In the genomic region with DNA sequence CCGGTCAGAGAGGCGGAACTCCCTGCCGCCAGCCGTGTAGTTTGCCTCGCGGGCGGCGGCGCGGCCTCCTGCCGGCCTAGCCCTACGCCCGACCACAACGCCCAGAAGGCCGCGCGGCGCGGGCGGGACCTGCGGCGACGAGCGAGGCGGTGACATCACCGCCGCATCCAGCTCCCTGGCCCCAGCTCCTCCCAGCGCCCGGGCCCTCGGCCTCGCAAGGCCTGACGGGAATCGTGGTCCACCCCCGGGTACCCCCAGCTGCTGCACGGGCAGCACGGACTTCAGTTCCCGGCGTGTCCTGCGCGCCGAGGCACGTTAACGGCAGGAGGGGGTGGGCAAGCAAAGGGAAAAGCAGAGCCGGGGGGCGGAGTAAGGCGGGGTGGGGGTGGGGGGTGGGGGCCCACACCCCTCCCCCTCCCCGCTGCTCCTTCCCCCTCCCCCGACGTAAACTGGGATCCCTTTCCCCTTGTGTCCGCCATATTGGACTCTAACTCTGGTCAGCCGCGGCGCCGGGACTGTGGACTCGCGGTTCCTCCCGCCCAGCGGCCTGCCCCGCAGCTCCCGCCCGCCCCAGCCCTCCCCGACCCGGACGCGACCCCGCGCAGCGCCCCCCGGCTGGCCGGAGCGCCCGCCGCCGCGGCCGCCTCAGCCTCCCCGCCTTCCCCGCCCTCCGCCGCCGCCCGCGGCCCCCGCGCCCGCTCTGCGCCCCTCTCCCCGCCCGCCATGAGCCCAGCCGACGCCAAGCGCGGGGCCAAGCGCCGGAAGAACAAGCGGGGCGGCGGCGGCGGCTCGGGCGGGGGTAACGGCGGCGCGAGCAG, we compare ENCODE assay signal across 8 cellular contexts. TPM values are rescaled to one million over a fixed set of nuclear protein-coding genes. Genes with fewer than 3 reads are reported as not detected.
DNase-seq lines count a peak whose midpoint lies in the region; ATAC-seq, FAIRE-seq and TF ChIP-seq lines count a peak whose summit lies in the region.

A gene with protein sequence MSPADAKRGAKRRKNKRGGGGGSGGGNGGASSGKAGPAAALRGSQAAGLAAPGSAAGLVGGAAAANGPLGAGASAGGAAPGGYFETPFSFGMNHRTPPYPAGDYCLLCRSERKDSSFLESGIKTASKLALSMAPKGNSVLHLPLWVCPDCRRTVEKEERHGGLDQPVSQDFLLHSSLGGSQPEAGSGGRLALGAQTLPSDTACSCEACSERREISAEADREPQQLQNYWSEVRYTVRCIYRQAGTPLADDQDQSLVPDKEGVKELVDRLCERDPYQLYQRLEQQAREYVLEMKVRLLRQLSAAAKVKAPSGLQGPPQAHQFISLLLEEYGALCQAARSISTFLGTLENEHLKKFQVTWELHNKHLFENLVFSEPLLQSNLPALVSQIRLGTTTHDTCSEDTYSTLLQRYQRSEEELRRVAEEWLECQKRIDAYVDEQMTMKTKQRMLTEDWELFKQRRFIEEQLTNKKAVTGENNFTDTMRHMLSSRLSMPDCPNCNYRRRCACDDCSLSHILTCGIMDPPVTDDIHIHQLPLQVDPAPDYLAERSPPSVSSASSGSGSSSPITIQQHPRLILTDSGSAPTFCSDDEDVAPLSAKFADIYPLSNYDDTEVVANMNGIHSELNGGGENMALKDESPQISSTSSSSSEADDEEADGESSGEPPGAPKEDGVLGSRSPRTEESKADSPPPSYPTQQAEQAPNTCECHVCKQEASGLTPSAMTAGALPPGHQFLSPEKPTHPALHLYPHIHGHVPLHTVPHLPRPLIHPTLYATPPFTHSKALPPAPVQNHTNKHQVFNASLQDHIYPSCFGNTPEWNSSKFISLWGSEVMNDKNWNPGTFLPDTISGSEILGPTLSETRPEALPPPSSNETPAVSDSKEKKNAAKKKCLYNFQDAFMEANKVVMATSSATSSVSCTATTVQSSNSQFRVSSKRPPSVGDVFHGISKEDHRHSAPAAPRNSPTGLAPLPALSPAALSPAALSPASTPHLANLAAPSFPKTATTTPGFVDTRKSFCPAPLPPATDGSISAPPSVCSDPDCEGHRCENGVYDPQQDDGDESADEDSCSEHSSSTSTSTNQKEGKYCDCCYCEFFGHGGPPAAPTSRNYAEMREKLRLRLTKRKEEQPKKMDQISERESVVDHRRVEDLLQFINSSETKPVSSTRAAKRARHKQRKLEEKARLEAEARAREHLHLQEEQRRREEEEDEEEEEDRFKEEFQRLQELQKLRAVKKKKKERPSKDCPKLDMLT (N-terminal part only) (plus strand): TSS at position 455 of the 818 bp plus-strand sequence. CDS start 269 bp downstream, at position 724.

- H3K4me3 ChIP-seq in bronchial epithelial cell (ENCODE audit: low read depth, low read length) (peak within 1 kb of the TSS; percentile 86), small intestine (ENCODE audit: low read depth in 1 of 2, low read length in 2 of 2) (peak within 1 kb of the TSS; percentile 90 to 96)

- no peaks in the 10 kb centered on the region for H3K4me1 ChIP-seq in small intestine (ENCODE audit: control insufficient read depth in 2 of 2, insufficient read depth in 1 of 2, low read depth in 1 of 2, low read length in 1 of 2)

- H3K4me3 Mint-ChIP-seq in WTC11 = peak within 1 kb of the TSS; percentile 97

- no peaks in the 10 kb centered on the region for H3K27me3 Mint-ChIP-seq in WTC11 (ENCODE audit: low read depth)

- H3K36me3 ChIP-seq in bronchial epithelial cell (ENCODE audit: control insufficient read depth, insufficient read depth, low read length) = no peaks in the 10 kb centered on the region
- H3K36me3 ChIP-seq in small intestine (ENCODE audit: control insufficient read depth in 2 of 2, insufficient read depth in 2 of 2, low read length in 2 of 2) = no peaks in the 10 kb centered on the region

- POLR2A ChIA-PET in WTC11 (lab: Charles Lee) = interaction anchor here (0.7 to 1.6 kb wide), 5 partner anchors 49 to 143 kb away, joined by 3 to 9 read pairs (median 5); partner anchors contain the start of gene RNF4

- CTCF ChIA-PET in WTC11 (lab: Charles Lee) = interaction anchor here (0.6 to 1.6 kb wide), 13 partner anchors 30 to 621 kb away, joined by 3 to 6 read pairs (median 3); partner anchors contain the start of genes CFAP99, GRK4 and NOP14

- 1% methylated on average over 32 to 105 of the region's 106 CpGs for WGBS in small intestine, 3 donors

- peaks cover 11% of the 10 kb centered on the region for H3K4me1 Mint-ChIP-seq in WTC11

- no peaks in the 10 kb centered on the region for H3K9me3 ChIP-seq in small intestine (ENCODE audit: control insufficient read depth, low read depth)

- DNase-seq in AG08395 (ENCODE audit: low spot score) (peak; percentile 96), NCI-H226 (peak; percentile 98), WTC11 (ENCODE audit: low spot score) (peak; percentile 100), bronchial epithelial cell (ENCODE audit: low read depth) (peak; percentile 96), iPS-NIHi11 (ENCODE audit: low spot score) (peak; percentile 93), small intestine (peak; percentile 99)

- H3K27me3 ChIP-seq in bronchial epithelial cell (ENCODE audit: control insufficient read depth, insufficient read depth, low read length) (no peaks in the 10 kb centered on the region), small intestine (ENCODE audit: control insufficient read depth in 2 of 2, insufficient read depth in 2 of 2, low read length in 2 of 2) (no peaks in the 10 kb centered on the region)

- peak within 1 kb of the TSS; percentile 92 to 96 for H3K27ac ChIP-seq in small intestine (ENCODE audit: low read depth in 1 of 2, low read length in 1 of 2)

- no peak for FAIRE-seq in bronchial epithelial cell (lab: Jason Lieb, UNC)
- no peak for FAIRE-seq in small intestine (lab: Jason Lieb, UNC)

- peak within 1 kb of the TSS; percentile 98 for H3K27ac Mint-ChIP-seq in WTC11

- TF ChIP-seq CTCF in WTC11 (IDR thresholded peaks at IDR 0.05) (no peak), bronchial epithelial cell (IDR thresholded peaks at IDR 0.05; ENCODE audit: insufficient read depth, low read length, severe bottlenecking) (no peak)

- H3K36me3 Mint-ChIP-seq in WTC11 = no peaks in the 10 kb centered on the region

- no peaks in the 10 kb centered on the region for H3K9me3 Mint-ChIP-seq in WTC11

- peak; percentile 90 for ATAC-seq in GM19023 (IDR thresholded peaks at IDR 0.05; ENCODE audit: unreplicated experiment)
- peak; percentile 90 for ATAC-seq in HG03196 (IDR thresholded peaks at IDR 0.05; ENCODE audit: unreplicated experiment)
- peak; percentile 92 for ATAC-seq in WTC11

TF ChIP-seq in WTC11, 78 proteins besides CTCF, POLR2A, EP300 and RAD21:
- TF ChIP-seq CREM (CRISPR knock-in tag; IDR thresholded peaks at IDR 0.05) (peak; percentile 83; the same call in 1 of the 2 replicates), GABPB1 (CRISPR knock-in tag; IDR thresholded peaks at IDR 0.05) (peak; percentile 47; the same call in 1 of the 2 replicates), CREB1 (CRISPR knock-in tag; IDR thresholded peaks at IDR 0.05) (no peak), ZNF416 (CRISPR knock-in tag; IDR thresholded peaks at IDR 0.05) (no peak), ZNF317 (CRISPR knock-in tag; IDR thresholded peaks at IDR 0.05; ENCODE audit: borderline replicate concordance, low read depth) (no peak), ZNF281 (CRISPR knock-in tag; IDR thresholded peaks at IDR 0.05) (peak; percentile 71; the same call in 1 of the 2 replicates), FOXK1 (CRISPR knock-in tag; IDR thresholded peaks at IDR 0.05) (peak; percentile 56; the same call in 1 of the 2 replicates), SP1 (CRISPR knock-in tag; conservative IDR thresholded peaks at IDR 0.05) (peak; percentile 94), SMAD3 (CRISPR knock-in tag; IDR thresholded peaks at IDR 0.05; ENCODE audit: borderline replicate concordance) (no peak), SOX15 (CRISPR knock-in tag; IDR thresholded peaks at IDR 0.05) (no peak), ZBTB43 (CRISPR knock-in tag; IDR thresholded peaks at IDR 0.05) (no peak)
- TF ChIP-seq, protein P1, sequence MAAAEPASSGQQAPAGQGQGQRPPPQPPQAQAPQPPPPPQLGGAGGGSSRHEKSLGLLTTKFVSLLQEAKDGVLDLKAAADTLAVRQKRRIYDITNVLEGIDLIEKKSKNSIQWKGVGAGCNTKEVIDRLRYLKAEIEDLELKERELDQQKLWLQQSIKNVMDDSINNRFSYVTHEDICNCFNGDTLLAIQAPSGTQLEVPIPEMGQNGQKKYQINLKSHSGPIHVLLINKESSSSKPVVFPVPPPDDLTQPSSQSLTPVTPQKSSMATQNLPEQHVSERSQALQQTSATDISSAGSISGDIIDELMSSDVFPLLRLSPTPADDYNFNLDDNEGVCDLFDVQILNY (CRISPR knock-in tag; IDR thresholded peaks at IDR 0.05) = peak; percentile 84

RNA-seq across cellular contexts. Expression of the gene that starts here (rescaled TPM):
- 24.4 to 28.1 TPM (median 24.6 TPM) in 3 replicates for total RNA-seq in WTC11 (2021)
- 6.6 and 7.6 TPM in 2 replicates for total RNA-seq in bronchial epithelial cell
- 10 to 100 TPM in 2 of 3 donors, 1 to 10 TPM in 1; 10.0 to 13.6 (median 12.1) TPM for polyA plus RNA-seq in small intestine

Comparison
In these comparisons a context has a peak if more than half of its experiments do, and no peak if none do; other contexts are left out.
1. Peak in every context shown above with its lines: DNase-seq, ATAC-seq, H3K4me3 ChIP-seq and H3K27ac ChIP-seq.